Comparison of ENCODE assay signal across 11 cellular contexts in genomic region chr18:77086656-77087390, GRCh38. TPM values are rescaled to one million over a fixed set of nuclear protein-coding genes. Genes with fewer than 3 reads are reported as not detected.
DNase-seq lines count a peak whose midpoint lies in the region; ATAC-seq and TF ChIP-seq lines count a peak whose summit lies in the region.
"Had no signal": no experiment of that assay in that cellular context is flagged by ENCODE, and none has a peak within 500 bp of the region (broad histone marks: within the 10 kb centered on the region; RNA-seq: fewer than 3 reads in every experiment).

No MANE protein-coding gene starts in this region.

- no peaks in the 10 kb centered on the region for H3K27me3 ChIP-seq in naive thymus-derived CD4-positive, alpha-beta T cell (ENCODE audit: control insufficient read depth in 2 of 2, insufficient read depth in 2 of 2, low read length in 2 of 2)
- H3K27me3 ChIP-seq in upper lobe of right lung, result no peaks in the 10 kb centered on the region
- H3K27me3 ChIP-seq: BLaER1 had no signal

- in situ Hi-C loops in G401 (cut with HindIII; ENCODE audit: low sequenced_read_pairs), result no loop called here

- CTCF ChIA-PET in naive thymus-derived CD4-positive, alpha-beta T cell (lab: Charles Lee), result no interaction called here

- no peak for TF ChIP-seq CTCF in fibroblast of villous mesenchyme (IDR thresholded peaks at IDR 0.05; ENCODE audit: insufficient read depth, low read depth, low read length)
- TF ChIP-seq CTCF in upper lobe of right lung (IDR thresholded peaks at IDR 0.05), result no peak

- peaks cover 61% of the 10 kb centered on the region for H3K4me1 Mint-ChIP-seq in activated naive CD8-positive, alpha-beta T cell (ENCODE audit: low read depth)
- H3K4me1 Mint-ChIP-seq in activated naive CD8-positive, alpha-beta T cell treated with anti-CD3 and anti-CD28 coated beads for 36 hours, result peaks cover 47% of the 10 kb centered on the region
- H3K4me1 Mint-ChIP-seq in naive thymus-derived CD4-positive, alpha-beta T cell, result peaks cover 47 to 83% (median 79%) of the 10 kb centered on the region in 7 donors

- POLR2A ChIA-PET in naive thymus-derived CD4-positive, alpha-beta T cell (lab: Charles Lee), result interaction anchor here (1.5 kb wide), 1 partner anchor 16 kb away, joined by 4 read pairs; no protein-coding TSS in a partner anchor

- H3K9me3 ChIP-seq in naive thymus-derived CD4-positive, alpha-beta T cell (ENCODE audit: control insufficient read depth in 2 of 3, low read length in 3 of 3), result no peaks in the 10 kb centered on the region
- no peaks in the 10 kb centered on the region for H3K9me3 ChIP-seq in upper lobe of right lung

- H3K36me3 Mint-ChIP-seq in activated naive CD8-positive, alpha-beta T cell, result peaks cover 17% of the 10 kb centered on the region
- H3K36me3 Mint-ChIP-seq in activated naive CD8-positive, alpha-beta T cell treated with anti-CD3 and anti-CD28 coated beads for 36 hours, result peaks cover 50% of the 10 kb centered on the region
- peaks cover 0 to 45% (median 33%) of the 10 kb centered on the region in 5 donors for H3K36me3 Mint-ChIP-seq in naive thymus-derived CD4-positive, alpha-beta T cell

- peaks cover 3% of the 10 kb centered on the region for H3K9me3 Mint-ChIP-seq in activated naive CD8-positive, alpha-beta T cell (ENCODE audit: low read depth)
- H3K9me3 Mint-ChIP-seq in activated naive CD8-positive, alpha-beta T cell treated with anti-CD3 and anti-CD28 coated beads for 36 hours, result no peaks in the 10 kb centered on the region
- H3K9me3 Mint-ChIP-seq in naive thymus-derived CD4-positive, alpha-beta T cell, result no peaks in the 10 kb centered on the region

- no peak overlapping the region for H3K27ac ChIP-seq in naive thymus-derived CD4-positive, alpha-beta T cell (ENCODE audit: low read depth, low read length)
- peak overlapping the region; percentile 72 for H3K27ac ChIP-seq in upper lobe of right lung
- H3K27ac ChIP-seq: BLaER1, SK-N-MC had no signal

- no peak for ATAC-seq in naive thymus-derived CD4-positive, alpha-beta T cell
- ATAC-seq in upper lobe of right lung (peak; percentile 3), HG03139 (IDR thresholded peaks at IDR 0.05; ENCODE audit: unreplicated experiment) (no peak)

- H3K4me3 ChIP-seq in fibroblast of villous mesenchyme (ENCODE audit: low read depth, low read length), result peak overlapping the region; percentile 56
- H3K4me3 ChIP-seq in naive thymus-derived CD4-positive, alpha-beta T cell (ENCODE audit: low read length), result no peak overlapping the region
- peak overlapping the region; percentile 38 for H3K4me3 ChIP-seq in upper lobe of right lung
- H3K4me3 ChIP-seq: BLaER1, SK-N-MC had no signal

- no peak overlapping the region for H3K4me3 Mint-ChIP-seq in activated naive CD8-positive, alpha-beta T cell
- no peak overlapping the region for H3K4me3 Mint-ChIP-seq in activated naive CD8-positive, alpha-beta T cell treated with anti-CD3 and anti-CD28 coated beads for 36 hours
- peak overlapping the region in 1 of 10 donors; percentile 2 for H3K4me3 Mint-ChIP-seq in naive thymus-derived CD4-positive, alpha-beta T cell

- H3K27me3 Mint-ChIP-seq in activated naive CD8-positive, alpha-beta T cell, result no peaks in the 10 kb centered on the region
- no peaks in the 10 kb centered on the region for H3K27me3 Mint-ChIP-seq in activated naive CD8-positive, alpha-beta T cell treated with anti-CD3 and anti-CD28 coated beads for 36 hours
- no peaks in the 10 kb centered on the region for H3K27me3 Mint-ChIP-seq in naive thymus-derived CD4-positive, alpha-beta T cell

- intact Hi-C loops in naive thymus-derived CD4-positive, alpha-beta T cell (cut with micrococcal nuclease), result loop anchor here in 1 of 2 donors (2.0 kb wide), 1 partner anchor 14 kb away; no protein-coding TSS in a partner anchor
- intact Hi-C loops in upper lobe of right lung (cut with DNase I), result no loop called here

- DNase-seq in activated naive CD8-positive, alpha-beta T cell treated with anti-CD3 and anti-CD28 coated beads for 36 hours, result no peak
- peak; percentile 63 for DNase-seq in fibroblast of villous mesenchyme (ENCODE audit: low read depth)
- no peak for DNase-seq in naive thymus-derived CD4-positive, alpha-beta T cell
- DNase-seq in upper lobe of right lung, result no peak
- DNase-seq in G401 (ENCODE audit: low spot score), result no peak
- no peak for DNase-seq in NCI-H1694 treated with DMSO at 0.1 percent for 48 hours (lab: John Stamatoyannopoulos, UW)
- DNase-seq: central memory CD4-positive, alpha-beta T cell had no signal

- H3K36me3 ChIP-seq in naive thymus-derived CD4-positive, alpha-beta T cell (ENCODE audit: control insufficient read depth in 2 of 3, insufficient read depth in 3 of 3, low read length in 3 of 3), result peaks cover 2 to 22% (median 7%) of the 10 kb centered on the region in 3 experiments
- no peaks in the 10 kb centered on the region for H3K36me3 ChIP-seq in upper lobe of right lung

- peaks cover 31 to 39% of the 10 kb centered on the region in 2 donors for H3K4me1 ChIP-seq in naive thymus-derived CD4-positive, alpha-beta T cell (ENCODE audit: control insufficient read depth in 2 of 2, insufficient read depth in 2 of 2, low read length in 2 of 2)
- peaks cover 38% of the 10 kb centered on the region for H3K4me1 ChIP-seq in upper lobe of right lung

- H3K27ac Mint-ChIP-seq in activated naive CD8-positive, alpha-beta T cell, result peak overlapping the region; percentile 73
- H3K27ac Mint-ChIP-seq in activated naive CD8-positive, alpha-beta T cell treated with anti-CD3 and anti-CD28 coated beads for 36 hours, result no peak overlapping the region
- H3K27ac Mint-ChIP-seq in naive thymus-derived CD4-positive, alpha-beta T cell, result peak overlapping the region in 6 of 9 donors; percentile 21 to 68 (median 43)

RNA-seq across cellular contexts. Expression of gene MBP, which starts 45.8 kb away (rescaled TPM):
- 10 to 100 TPM; 41.2 to 45.9 TPM for total RNA-seq in activated naive CD8-positive, alpha-beta T cell treated with anti-CD3 and anti-CD28 coated beads for 36 hours
- total RNA-seq in fibroblast of villous mesenchyme (3.9 and 5.2 TPM in 2 replicates), upper lobe of right lung (78.9 TPM)
- total RNA-seq in naive thymus-derived CD4-positive, alpha-beta T cell, result 100 to 1,000 TPM in 3 of 5 experiments, 10 to 100 TPM in 2; 88.3 to 152 (median 116) TPM
- polyA plus RNA-seq in naive thymus-derived CD4-positive, alpha-beta T cell, result 100 to 1,000 TPM in 1 of 2 donors, 10 to 100 TPM in 1; 96.4 to 107 TPM
- 1.3 and 3.4 TPM in 2 replicates for total RNA-seq in G401 (2014; rRNA removed; shearing (Covaris generic))
